8 cellular contexts compared by ENCODE assay signal in genomic region chr11:9663699-9664275, GRCh38. TPM values are rescaled to one million over a fixed set of nuclear protein-coding genes. Genes with fewer than 3 reads are reported as not detected.
DNase-seq lines count a peak whose midpoint lies in the region; ATAC-seq and TF ChIP-seq lines count a peak whose summit lies in the region.

Gene SWAP70, plus strand, starts transcription at chr11:9664077. Its CDS starts 103 bp downstream, at chr11:9664180.

- peak within 1 kb of the TSS; percentile 83 for H3K4me2 ChIP-seq in OCI-LY1 (ENCODE audit: low read length)

- peak; percentile 87 to 92 for ATAC-seq in CD4-positive, CD25-positive, alpha-beta regulatory T cell (ENCODE audit: low read depth in 2 of 2)
- ATAC-seq in GM19351 (IDR thresholded peaks at IDR 0.05; ENCODE audit: unreplicated experiment) (peak; percentile 72), HG03469 (IDR thresholded peaks at IDR 0.05; ENCODE audit: unreplicated experiment) (peak; percentile 43), naive B cell (ENCODE audit: low read depth in 2 of 2) (peak; percentile 82 to 84)

- peak within 1 kb of the TSS; percentile 47 for H3K27ac ChIP-seq in CD4-positive, CD25-positive, alpha-beta regulatory T cell (ENCODE audit: insufficient read depth, low read length, poor library complexity, severe bottlenecking)
- H3K27ac ChIP-seq in OCI-LY1 (ENCODE audit: low read depth, low read length, poor library complexity, severe bottlenecking) (peak within 1 kb of the TSS; percentile 89), esophagus squamous epithelium (peak within 1 kb of the TSS; percentile 89 to 100 (median 96))

- no peaks in the 10 kb centered on the region for H3K36me3 ChIP-seq in CD4-positive, CD25-positive, alpha-beta regulatory T cell (ENCODE audit: control insufficient read depth, insufficient read depth, low read length)
- peaks cover 36% of the 10 kb centered on the region for H3K36me3 ChIP-seq in OCI-LY1 (ENCODE audit: insufficient read depth, low read length)
- peaks cover 0 to 10% (median 0%) of the 10 kb centered on the region in 3 donors for H3K36me3 ChIP-seq in esophagus squamous epithelium

- H3K9me2 ChIP-seq in OCI-LY1 (ENCODE audit: low read depth, low read length), result no peaks in the 10 kb centered on the region

- H3K4me3 ChIP-seq in CD4-positive, CD25-positive, alpha-beta regulatory T cell (ENCODE audit: low read depth, low read length), result peak within 1 kb of the TSS; percentile 85
- H3K4me3 ChIP-seq in OCI-LY1 (ENCODE audit: low read depth, low read length, poor library complexity, severe bottlenecking) (peak within 1 kb of the TSS; percentile 91), esophagus squamous epithelium (peak within 1 kb of the TSS; percentile 74 to 100 (median 83))

- TF ChIP-seq CTCF in OCI-LY1 (IDR thresholded peaks at IDR 0.05; ENCODE audit: low read length) (no peak), esophagus squamous epithelium (IDR thresholded peaks at IDR 0.05) (peak in 5 of 6 experiments; percentile 43 to 75 (median 56))

- no peak within 1 kb of the TSS for H2AFZ ChIP-seq in OCI-LY1 (ENCODE audit: low read length)

- peaks cover 9% of the 10 kb centered on the region for H3K4me1 ChIP-seq in CD4-positive, CD25-positive, alpha-beta regulatory T cell (ENCODE audit: control insufficient read depth, insufficient read depth, low read length, poor library complexity, severe bottlenecking)
- H3K4me1 ChIP-seq in OCI-LY1 (ENCODE audit: insufficient read depth, low read length, severe bottlenecking) (peaks cover 50% of the 10 kb centered on the region), esophagus squamous epithelium (peaks cover 0 to 32% (median 5%) of the 10 kb centered on the region in 3 donors)

- peak within 1 kb of the TSS; percentile 71 to 76 (median 73) for H3K27ac Mint-ChIP-seq in CD4-positive, CD25-positive, alpha-beta regulatory T cell
- H3K27ac Mint-ChIP-seq in naive B cell, result peak within 1 kb of the TSS; percentile 93 to 98 (median 96)

- DNase-seq in CD4-positive, CD25-positive, alpha-beta regulatory T cell, result peak; percentile 71 to 74 (median 72)
- DNase-seq in activated T-cell treated with anti-CD3 and anti-CD28 coated beads, Interleukin-2, amount 50 U/mL, for 48 hours, result peak; percentile 86 to 88
- peak; percentile 67 for DNase-seq in esophagus squamous epithelium (lab: John Stamatoyannopoulos, UW)
- DNase-seq in naive B cell, result peak; percentile 93
- peak; percentile 66 to 73 for DNase-seq in stimulated activated CD8-positive, alpha-beta memory T cell treated with anti-CD3 and anti-CD28 coated beads, Interleukin-7, amount 100 ng/mL, for 48 hours (ENCODE audit: extremely low read depth in 1 of 2, low read depth in 1 of 2)

- H3K4me1 Mint-ChIP-seq in CD4-positive, CD25-positive, alpha-beta regulatory T cell, result peaks cover 27 to 46% (median 39%) of the 10 kb centered on the region in 4 donors
- peaks cover 52 to 78% (median 74%) of the 10 kb centered on the region in 3 donors for H3K4me1 Mint-ChIP-seq in naive B cell

- intact Hi-C loops in esophagus squamous epithelium (cut with DNase I), result no loop called here

- peak within 1 kb of the TSS; percentile 84 for H3K9ac ChIP-seq in OCI-LY1 (ENCODE audit: low read length)

- 0 to 9% methylated on average over 2 to 7 of the region's 38 CpGs for WGBS in esophagus squamous epithelium, 2 donors

- H3F3A ChIP-seq in OCI-LY1 (ENCODE audit: insufficient read depth, low read length), result peaks cover 6% of the 10 kb centered on the region

- no peaks in the 10 kb centered on the region for H4K20me1 ChIP-seq in OCI-LY1 (ENCODE audit: insufficient read depth, low read length)

- peaks cover 3% of the 10 kb centered on the region for H3K27me3 ChIP-seq in CD4-positive, CD25-positive, alpha-beta regulatory T cell (ENCODE audit: control insufficient read depth, insufficient read depth, low read length)
- H3K27me3 ChIP-seq in OCI-LY1 (ENCODE audit: insufficient read depth, low read length) (no peaks in the 10 kb centered on the region), esophagus squamous epithelium (no peaks in the 10 kb centered on the region)

- H3K4me3 Mint-ChIP-seq in CD4-positive, CD25-positive, alpha-beta regulatory T cell, result peak within 1 kb of the TSS; percentile 90 to 93 (median 92)
- H3K4me3 Mint-ChIP-seq in naive B cell, result peak within 1 kb of the TSS; percentile 88 to 99 (median 94)

- peaks cover 0 to 8% (median 4%) of the 10 kb centered on the region in 7 donors for H3K9me3 Mint-ChIP-seq in CD4-positive, CD25-positive, alpha-beta regulatory T cell
- H3K9me3 Mint-ChIP-seq in naive B cell, result peaks cover 0 to 12% (median 8%) of the 10 kb centered on the region in 7 donors

- H3K9me3 ChIP-seq in CD4-positive, CD25-positive, alpha-beta regulatory T cell (ENCODE audit: control insufficient read depth in 2 of 2, low read length in 2 of 2), result peaks cover 4 to 5% of the 10 kb centered on the region in 2 experiments
- no peaks in the 10 kb centered on the region for H3K9me3 ChIP-seq in OCI-LY1 (ENCODE audit: low read length)
- peaks cover 0 to 5% (median 0%) of the 10 kb centered on the region in 3 donors for H3K9me3 ChIP-seq in esophagus squamous epithelium

- peaks cover 33% of the 10 kb centered on the region for H3K27me3 Mint-ChIP-seq in CD4-positive, CD25-positive, alpha-beta regulatory T cell
- H3K27me3 Mint-ChIP-seq in naive B cell, result no peaks in the 10 kb centered on the region

- H3K36me3 Mint-ChIP-seq in CD4-positive, CD25-positive, alpha-beta regulatory T cell, result no peaks in the 10 kb centered on the region
- H3K36me3 Mint-ChIP-seq in naive B cell, result peaks cover 12 to 28% of the 10 kb centered on the region in 2 donors

- H3K79me2 ChIP-seq in OCI-LY1 (ENCODE audit: insufficient read depth, low read length), result peaks cover 46% of the 10 kb centered on the region

- peak in 2 of 4 donors; percentile 34 to 76 for TF ChIP-seq POLR2A in esophagus squamous epithelium (IDR thresholded peaks at IDR 0.05)

RNA-seq across cellular contexts. Expression of gene SWAP70, which starts in this region (rescaled TPM):
- total RNA-seq in CD4-positive, CD25-positive, alpha-beta regulatory T cell, result 6.1 TPM
- polyA plus RNA-seq in CD4-positive, CD25-positive, alpha-beta regulatory T cell, result 10 to 100 TPM; 10.6 to 16.3 (median 14.0) TPM
- 10 to 100 TPM; 15.1 to 27.5 (median 17.7) TPM for total RNA-seq in esophagus squamous epithelium
- polyA plus RNA-seq in naive B cell (ENCODE audit: low read depth in 6 of 6), result 100 to 1,000 TPM; 239 to 378 (median 304) TPM

Comparison
In these comparisons a context has a peak if more than half of its experiments do, and no peak if none do; other contexts are left out.
1. Peak in every context shown above with its lines: DNase-seq, ATAC-seq, H3K4me3 ChIP-seq and H3K27ac ChIP-seq.
2. RNA of gene SWAP70 (polyA plus RNA-seq): 239 to 378 TPM in naive B cell; 10.6 to 16.3 TPM in CD4-positive, CD25-positive, alpha-beta regulatory T cell; every median in the first group is over 10 times any median in the second.